1 cellular context compared by ENCODE assay signal in the genomic region with DNA sequence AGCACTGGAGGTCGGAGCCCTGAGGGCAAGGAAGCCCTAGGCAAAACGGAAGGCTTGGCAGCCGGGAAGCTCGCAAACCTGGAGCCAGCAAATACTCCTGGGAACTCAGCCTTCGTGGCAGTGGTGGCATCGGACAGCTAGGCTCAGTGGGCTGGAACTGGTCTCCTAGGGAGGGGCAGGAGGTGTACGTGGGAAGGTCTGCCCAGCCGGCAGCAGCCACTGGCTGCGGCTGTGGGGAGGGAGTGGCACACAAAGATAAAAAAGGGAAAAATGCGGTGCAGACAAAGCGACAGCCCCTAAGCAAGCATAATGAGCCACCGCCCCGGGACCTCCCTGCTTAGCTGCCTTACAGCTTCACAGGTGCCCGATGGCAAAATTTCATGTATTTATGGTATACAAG.
TF ChIP-seq lines count a peak whose summit lies in the region.

No MANE protein-coding gene starts in this region.

TF ChIP-seq in GM23338, 12 proteins besides CTCF, POLR2A, EP300 and RAD21 (continued from another document):
- TF ChIP-seq, protein P1, sequence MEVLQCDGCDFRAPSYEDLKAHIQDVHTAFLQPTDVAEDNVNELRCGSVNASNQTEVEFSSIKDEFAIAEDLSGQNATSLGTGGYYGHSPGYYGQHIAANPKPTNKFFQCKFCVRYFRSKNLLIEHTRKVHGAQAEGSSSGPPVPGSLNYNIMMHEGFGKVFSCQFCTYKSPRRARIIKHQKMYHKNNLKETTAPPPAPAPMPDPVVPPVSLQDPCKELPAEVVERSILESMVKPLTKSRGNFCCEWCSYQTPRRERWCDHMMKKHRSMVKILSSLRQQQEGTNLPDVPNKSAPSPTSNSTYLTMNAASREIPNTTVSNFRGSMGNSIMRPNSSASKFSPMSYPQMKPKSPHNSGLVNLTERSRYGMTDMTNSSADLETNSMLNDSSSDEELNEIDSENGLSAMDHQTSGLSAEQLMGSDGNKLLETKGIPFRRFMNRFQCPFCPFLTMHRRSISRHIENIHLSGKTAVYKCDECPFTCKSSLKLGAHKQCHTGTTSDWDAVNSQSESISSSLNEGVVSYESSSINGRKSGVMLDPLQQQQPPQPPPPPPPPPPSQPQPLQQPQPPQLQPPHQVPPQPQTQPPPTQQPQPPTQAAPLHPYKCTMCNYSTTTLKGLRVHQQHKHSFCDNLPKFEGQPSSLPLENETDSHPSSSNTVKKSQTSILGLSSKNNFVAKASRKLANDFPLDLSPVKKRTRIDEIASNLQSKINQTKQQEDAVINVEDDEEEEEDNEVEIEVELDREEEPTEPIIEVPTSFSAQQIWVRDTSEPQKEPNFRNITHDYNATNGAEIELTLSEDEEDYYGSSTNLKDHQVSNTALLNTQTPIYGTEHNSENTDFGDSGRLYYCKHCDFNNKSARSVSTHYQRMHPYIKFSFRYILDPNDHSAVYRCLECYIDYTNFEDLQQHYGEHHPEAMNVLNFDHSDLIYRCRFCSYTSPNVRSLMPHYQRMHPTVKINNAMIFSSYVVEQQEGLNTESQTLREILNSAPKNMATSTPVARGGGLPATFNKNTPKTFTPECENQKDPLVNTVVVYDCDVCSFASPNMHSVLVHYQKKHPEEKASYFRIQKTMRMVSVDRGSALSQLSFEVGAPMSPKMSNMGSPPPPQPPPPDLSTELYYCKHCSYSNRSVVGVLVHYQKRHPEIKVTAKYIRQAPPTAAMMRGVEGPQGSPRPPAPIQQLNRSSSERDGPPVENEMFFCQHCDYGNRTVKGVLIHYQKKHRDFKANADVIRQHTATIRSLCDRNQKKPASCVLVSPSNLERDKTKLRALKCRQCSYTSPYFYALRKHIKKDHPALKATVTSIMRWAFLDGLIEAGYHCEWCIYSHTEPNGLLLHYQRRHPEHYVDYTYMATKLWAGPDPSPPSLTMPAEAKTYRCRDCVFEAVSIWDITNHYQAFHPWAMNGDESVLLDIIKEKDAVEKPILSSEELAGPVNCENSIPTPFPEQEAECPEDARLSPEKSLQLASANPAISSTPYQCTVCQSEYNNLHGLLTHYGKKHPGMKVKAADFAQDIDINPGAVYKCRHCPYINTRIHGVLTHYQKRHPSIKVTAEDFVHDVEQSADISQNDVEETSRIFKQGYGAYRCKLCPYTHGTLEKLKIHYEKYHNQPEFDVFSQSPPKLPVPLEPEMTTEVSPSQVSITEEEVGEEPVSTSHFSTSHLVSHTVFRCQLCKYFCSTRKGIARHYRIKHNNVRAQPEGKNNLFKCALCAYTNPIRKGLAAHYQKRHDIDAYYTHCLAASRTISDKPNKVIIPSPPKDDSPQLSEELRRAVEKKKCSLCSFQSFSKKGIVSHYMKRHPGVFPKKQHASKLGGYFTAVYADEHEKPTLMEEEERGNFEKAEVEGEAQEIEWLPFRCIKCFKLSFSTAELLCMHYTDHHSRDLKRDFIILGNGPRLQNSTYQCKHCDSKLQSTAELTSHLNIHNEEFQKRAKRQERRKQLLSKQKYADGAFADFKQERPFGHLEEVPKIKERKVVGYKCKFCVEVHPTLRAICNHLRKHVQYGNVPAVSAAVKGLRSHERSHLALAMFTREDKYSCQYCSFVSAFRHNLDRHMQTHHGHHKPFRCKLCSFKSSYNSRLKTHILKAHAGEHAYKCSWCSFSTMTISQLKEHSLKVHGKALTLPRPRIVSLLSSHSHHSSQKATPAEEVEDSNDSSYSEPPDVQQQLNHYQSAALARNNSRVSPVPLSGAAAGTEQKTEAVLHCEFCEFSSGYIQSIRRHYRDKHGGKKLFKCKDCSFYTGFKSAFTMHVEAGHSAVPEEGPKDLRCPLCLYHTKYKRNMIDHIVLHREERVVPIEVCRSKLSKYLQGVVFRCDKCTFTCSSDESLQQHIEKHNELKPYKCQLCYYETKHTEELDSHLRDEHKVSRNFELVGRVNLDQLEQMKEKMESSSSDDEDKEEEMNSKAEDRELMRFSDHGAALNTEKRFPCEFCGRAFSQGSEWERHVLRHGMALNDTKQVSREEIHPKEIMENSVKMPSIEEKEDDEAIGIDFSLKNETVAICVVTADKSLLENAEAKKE (CRISPR knock-in tag; IDR thresholded peaks at IDR 0.05), result no peak
